28 cellular contexts compared by ENCODE assay signal in genomic region chr2:204670124-204670523, GRCh38.
DNase-seq lines count a peak whose midpoint lies in the region; ATAC-seq, FAIRE-seq and TF ChIP-seq lines count a peak whose summit lies in the region.
"Had no signal": no experiment of that assay in that cellular context is flagged by ENCODE, and none has a peak within 500 bp of the region (broad histone marks: within the 10 kb centered on the region; RNA-seq: fewer than 3 reads in every experiment).

No MANE protein-coding gene starts in this region.

- intact Hi-C loops in pancreas (cut with DNase I), result no loop called here

- FAIRE-seq in islet of Langerhans (lab: Jason Lieb, UNC) (peak; percentile 55), pancreas (lab: Jason Lieb, UNC) (no peak)
- FAIRE-seq: TTC549 had no signal

- DNase-seq in HuH-7 (ENCODE audit: low spot score), result peak; percentile 32
- DNase-seq in adipocyte (ENCODE audit: low read depth), result peak; percentile 6
- DNase-seq in pancreas, result peak in 3 of 6 donors; percentile 33 to 45 (median 38)
- DNase-seq in NCI-H1105 treated with DMSO at 0.1 percent for 48 hours (lab: John Stamatoyannopoulos, UW), result no peak
- DNase-seq in dedifferentiated amniotic fluid mesenchymal stem cell (ENCODE audit: extremely low spot score), result no peak
- DNase-seq in cerebellum (ENCODE audit: low spot score), result no peak
- DNase-seq in NCI-H1105 (lab: John Stamatoyannopoulos, UW), result no peak
- DNase-seq: activated CD4-positive, alpha-beta T cell treated with anti-CD3 and anti-CD28 coated beads, Interleukin-2, amount 50 U/mL, for 48 hours; activated T-cell treated with anti-CD3 and anti-CD28 coated beads, Interleukin-2, amount 50 U/mL, for 72 hours; DMS79; GDM1; hippocampal formation; left ventricle myocardium inferior; naive thymus-derived CD4-positive, alpha-beta T cell; NCI-H2029; NCI-H524; NK-92 treated with Interleukin-12 subunit alpha and Interleukin-12 subunit beta, amount 100 ng/mL, for 24 hours; Right ventricle myocardium superior; sigmoid colon; stimulated activated CD4-positive, alpha-beta T cell treated with anti-CD3 and anti-CD28 coated beads, Interleukin-15, amount 100 ng/mL, for 24 hours; stimulated activated CD4-positive, alpha-beta T cell treated with anti-CD3 and anti-CD28 coated beads, Interleukin-4, amount 100 ng/mL, for 4 hours had no signal

- ATAC-seq in pancreas, result peak; percentile 86 to 96 (median 92)
- ATAC-seq: activated CD4-positive, CD25-positive, alpha-beta regulatory T cell treated with anti-CD3 and anti-CD28 coated beads, Interleukin-2, amount 50 U/mL, for 24 hours; activated T-cell treated with anti-CD3 and anti-CD28 coated beads, Interleukin-2, amount 50 U/mL, for 72 hours; naive thymus-derived CD4-positive, alpha-beta T cell; PC-3; SK-N-SH treated with all-trans-retinoic acid at 6 μM for 48 hours had no signal

- H3K36me3 ChIP-seq in adipocyte (ENCODE audit: control insufficient read depth, insufficient read depth, low read length, severe bottlenecking), result no peaks in the 10 kb centered on the region
- H3K36me3 ChIP-seq in pancreas, result no peaks in the 10 kb centered on the region
- H3K36me3 ChIP-seq: BLaER1 treated with 17β-estradiol and CSF1 and Interleukin-3, amounts not matched to agents 10 nM and 100 nM; HAP-1; left ventricle myocardium inferior; sigmoid colon had no signal

- no peak for TF ChIP-seq CTCF in pancreas (IDR thresholded peaks at IDR 0.05)

- no peak overlapping the region for H3K27ac ChIP-seq in pancreas
- H3K27ac ChIP-seq: BLaER1 treated with 17β-estradiol and CSF1 and Interleukin-3, amounts not matched to agents 10 nM and 100 nM; left ventricle myocardium inferior; sigmoid colon had no signal

- H3K4me3 ChIP-seq in adipocyte (ENCODE audit: low read length) (no peak overlapping the region), pancreas (no peak overlapping the region)
- H3K4me3 ChIP-seq: BLaER1 treated with 17β-estradiol and CSF1 and Interleukin-3, amounts not matched to agents 10 nM and 100 nM; HAP-1; left ventricle myocardium inferior; sigmoid colon had no signal

- 31 to 36% methylated on average over 2 of the region's 2 CpGs for WGBS in pancreas, 2 donors

- H3K9me3 ChIP-seq in adipocyte (ENCODE audit: control insufficient read depth, low read length), result no peaks in the 10 kb centered on the region
- H3K9me3 ChIP-seq in pancreas, result no peaks in the 10 kb centered on the region
- H3K9me3 ChIP-seq: BLaER1 treated with 17β-estradiol and CSF1 and Interleukin-3, amounts not matched to agents 10 nM and 100 nM; HAP-1; left ventricle myocardium inferior; sigmoid colon had no signal

- no peak overlapping the region for H3K9ac ChIP-seq in adipocyte (ENCODE audit: low read length)
- H3K9ac ChIP-seq: BLaER1 treated with 17β-estradiol and CSF1 and Interleukin-3, amounts not matched to agents 10 nM and 100 nM had no signal

- peaks cover 38% of the 10 kb centered on the region for H3K4me1 ChIP-seq in adipocyte (ENCODE audit: control insufficient read depth, insufficient read depth, low read length)
- H3K4me1 ChIP-seq in pancreas, result peaks cover 10 to 16% (median 15%) of the 10 kb centered on the region in 3 donors
- H3K4me1 ChIP-seq: BLaER1 treated with 17β-estradiol and CSF1 and Interleukin-3, amounts not matched to agents 10 nM and 100 nM had no signal

- H3K27me3 ChIP-seq in adipocyte (replicated peaks; ENCODE audit: control insufficient read depth, insufficient read depth, low read length) (no peaks in the 10 kb centered on the region), pancreas (no peaks in the 10 kb centered on the region)
- H3K27me3 ChIP-seq: BLaER1 treated with 17β-estradiol and CSF1 and Interleukin-3, amounts not matched to agents 10 nM and 100 nM; sigmoid colon had no signal

Comparison
In these comparisons a context has a peak if more than half of its experiments do, and no peak if none do; other contexts are left out.
1. DNase-seq: peak in HuH-7 (single experiment) and adipocyte (single experiment); none in NCI-H1105 treated with DMSO at 0.1 percent for 48 hours (single experiment), dedifferentiated amniotic fluid mesenchymal stem cell (single experiment), cerebellum (single experiment) and NCI-H1105 (single experiment).